1 cellular context compared by ENCODE assay signal in the genomic region with DNA sequence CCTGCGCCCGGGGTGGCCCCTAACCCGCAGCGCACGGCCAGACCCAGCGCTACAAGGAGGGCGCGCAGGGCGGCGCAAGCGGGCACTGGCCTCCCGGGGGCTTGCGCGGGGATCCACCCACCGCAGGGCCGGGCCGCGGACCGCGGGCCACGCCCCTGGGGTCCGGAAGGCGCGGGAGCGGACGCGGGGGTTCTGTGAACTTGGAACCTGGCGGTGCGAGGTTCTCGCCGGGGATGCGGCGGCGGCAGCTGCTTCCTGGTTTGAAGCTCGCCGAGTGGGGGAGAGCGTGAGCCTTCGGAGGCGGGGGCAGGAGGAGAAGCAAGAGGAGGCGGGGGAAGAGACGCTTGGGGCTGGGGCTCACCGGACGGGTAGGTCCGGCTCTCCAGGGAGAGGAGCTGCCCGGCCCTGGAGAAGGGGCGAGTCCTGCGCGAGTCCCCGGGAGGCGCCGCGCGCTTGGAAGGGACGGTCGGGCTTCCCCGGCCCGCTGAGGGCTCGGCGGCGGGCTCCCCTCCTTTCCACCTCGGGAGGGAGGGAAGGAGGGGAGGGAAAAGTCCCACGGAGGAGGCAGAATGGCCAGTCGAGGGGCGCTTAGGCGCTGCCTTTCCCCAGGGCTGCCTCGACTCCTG.
TF ChIP-seq lines count a peak whose summit lies in the region.

TSS of gene PRKCH (plus strand) at position 195 of the 626 bp plus-strand sequence. CDS start 523 bp downstream, outside the sequence.

TF ChIP-seq in WTC11, 78 proteins besides CTCF, POLR2A, EP300 and RAD21 (continued from another document and continues in another):
- TF ChIP-seq ZNF425 (CRISPR knock-in tag; conservative IDR thresholded peaks at IDR 0.05) (no peak), ATF2 (CRISPR knock-in tag; IDR thresholded peaks at IDR 0.05; ENCODE audit: borderline replicate concordance, low read depth) (no peak), MYBL2 (CRISPR knock-in tag; IDR thresholded peaks at IDR 0.05) (no peak), ATF3 (CRISPR knock-in tag; conservative IDR thresholded peaks at IDR 0.05) (no peak), CREM (CRISPR knock-in tag; IDR thresholded peaks at IDR 0.05) (no peak), SMAD3 (CRISPR knock-in tag; IDR thresholded peaks at IDR 0.05; ENCODE audit: borderline replicate concordance) (no peak), GRHL2 (CRISPR knock-in tag; IDR thresholded peaks at IDR 0.05; ENCODE audit: insufficient replicate concordance, severe bottlenecking) (no peak), EMX1 (CRISPR knock-in tag; IDR thresholded peaks at IDR 0.05) (no peak), NFATC4 (CRISPR knock-in tag; IDR thresholded peaks at IDR 0.05) (no peak), ZNF219 (CRISPR knock-in tag; IDR thresholded peaks at IDR 0.05; ENCODE audit: borderline replicate concordance) (no peak), ZBTB21 (CRISPR knock-in tag; IDR thresholded peaks at IDR 0.05; ENCODE audit: borderline replicate concordance) (0 out of 2 replicates have a peak, but pooled peaks have one; percentile 24), ATF1 (CRISPR knock-in tag; IDR thresholded peaks at IDR 0.05) (no peak), AR (CRISPR knock-in tag; IDR thresholded peaks at IDR 0.05) (no peak), NFE2L1 (CRISPR knock-in tag; IDR thresholded peaks at IDR 0.05) (no peak), PRRX2 (CRISPR knock-in tag; IDR thresholded peaks at IDR 0.05) (no peak), ZNF317 (CRISPR knock-in tag; IDR thresholded peaks at IDR 0.05; ENCODE audit: borderline replicate concordance, low read depth) (no peak), ZNF138 (CRISPR knock-in tag; conservative IDR thresholded peaks at IDR 0.05) (no peak), TP53 (CRISPR knock-in tag; IDR thresholded peaks at IDR 0.05) (no peak), CREB1 (CRISPR knock-in tag; IDR thresholded peaks at IDR 0.05) (no peak), JUN (CRISPR knock-in tag; IDR thresholded peaks at IDR 0.05) (no peak), USF1 (CRISPR knock-in tag; IDR thresholded peaks at IDR 0.05) (no peak), ZNF232 (CRISPR knock-in tag; IDR thresholded peaks at IDR 0.05) (no peak), TEAD4 (CRISPR knock-in tag; IDR thresholded peaks at IDR 0.05) (no peak), RORB (CRISPR knock-in tag; IDR thresholded peaks at IDR 0.05) (no peak), FOXK1 (CRISPR knock-in tag; IDR thresholded peaks at IDR 0.05) (peak; percentile 44; the same call in 1 of the 2 replicates), KAT7 (CRISPR knock-in tag; IDR thresholded peaks at IDR 0.05; ENCODE audit: borderline replicate concordance) (0 out of 2 replicates have a peak, but pooled peaks have one; percentile 80), SP1 (CRISPR knock-in tag; conservative IDR thresholded peaks at IDR 0.05) (0 out of 2 replicates have a peak, but pooled peaks have one; percentile 55), RELA (CRISPR knock-in tag; IDR thresholded peaks at IDR 0.05; ENCODE audit: borderline replicate concordance) (no peak), ESRRA (CRISPR knock-in tag; IDR thresholded peaks at IDR 0.05; ENCODE audit: borderline replicate concordance) (no peak)
- TF ChIP-seq, protein P1, sequence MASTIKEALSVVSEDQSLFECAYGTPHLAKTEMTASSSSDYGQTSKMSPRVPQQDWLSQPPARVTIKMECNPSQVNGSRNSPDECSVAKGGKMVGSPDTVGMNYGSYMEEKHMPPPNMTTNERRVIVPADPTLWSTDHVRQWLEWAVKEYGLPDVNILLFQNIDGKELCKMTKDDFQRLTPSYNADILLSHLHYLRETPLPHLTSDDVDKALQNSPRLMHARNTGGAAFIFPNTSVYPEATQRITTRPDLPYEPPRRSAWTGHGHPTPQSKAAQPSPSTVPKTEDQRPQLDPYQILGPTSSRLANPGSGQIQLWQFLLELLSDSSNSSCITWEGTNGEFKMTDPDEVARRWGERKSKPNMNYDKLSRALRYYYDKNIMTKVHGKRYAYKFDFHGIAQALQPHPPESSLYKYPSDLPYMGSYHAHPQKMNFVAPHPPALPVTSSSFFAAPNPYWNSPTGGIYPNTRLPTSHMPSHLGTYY (CRISPR knock-in tag; IDR thresholded peaks at IDR 0.05) = no peak
- TF ChIP-seq, protein P2, sequence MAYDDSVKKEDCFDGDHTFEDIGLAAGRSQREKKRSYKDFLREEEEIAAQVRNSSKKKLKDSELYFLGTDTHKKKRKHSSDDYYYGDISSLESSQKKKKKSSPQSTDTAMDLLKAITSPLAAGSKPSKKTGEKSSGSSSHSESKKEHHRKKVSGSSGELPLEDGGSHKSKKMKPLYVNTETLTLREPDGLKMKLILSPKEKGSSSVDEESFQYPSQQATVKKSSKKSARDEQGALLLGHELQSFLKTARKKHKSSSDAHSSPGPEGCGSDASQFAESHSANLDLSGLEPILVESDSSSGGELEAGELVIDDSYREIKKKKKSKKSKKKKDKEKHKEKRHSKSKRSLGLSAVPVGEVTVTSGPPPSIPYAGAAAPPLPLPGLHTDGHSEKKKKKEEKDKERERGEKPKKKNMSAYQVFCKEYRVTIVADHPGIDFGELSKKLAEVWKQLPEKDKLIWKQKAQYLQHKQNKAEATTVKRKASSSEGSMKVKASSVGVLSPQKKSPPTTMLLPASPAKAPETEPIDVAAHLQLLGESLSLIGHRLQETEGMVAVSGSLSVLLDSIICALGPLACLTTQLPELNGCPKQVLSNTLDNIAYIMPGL (CRISPR knock-in tag; IDR thresholded peaks at IDR 0.05) = peak; percentile 90
- TF ChIP-seq, protein P3, sequence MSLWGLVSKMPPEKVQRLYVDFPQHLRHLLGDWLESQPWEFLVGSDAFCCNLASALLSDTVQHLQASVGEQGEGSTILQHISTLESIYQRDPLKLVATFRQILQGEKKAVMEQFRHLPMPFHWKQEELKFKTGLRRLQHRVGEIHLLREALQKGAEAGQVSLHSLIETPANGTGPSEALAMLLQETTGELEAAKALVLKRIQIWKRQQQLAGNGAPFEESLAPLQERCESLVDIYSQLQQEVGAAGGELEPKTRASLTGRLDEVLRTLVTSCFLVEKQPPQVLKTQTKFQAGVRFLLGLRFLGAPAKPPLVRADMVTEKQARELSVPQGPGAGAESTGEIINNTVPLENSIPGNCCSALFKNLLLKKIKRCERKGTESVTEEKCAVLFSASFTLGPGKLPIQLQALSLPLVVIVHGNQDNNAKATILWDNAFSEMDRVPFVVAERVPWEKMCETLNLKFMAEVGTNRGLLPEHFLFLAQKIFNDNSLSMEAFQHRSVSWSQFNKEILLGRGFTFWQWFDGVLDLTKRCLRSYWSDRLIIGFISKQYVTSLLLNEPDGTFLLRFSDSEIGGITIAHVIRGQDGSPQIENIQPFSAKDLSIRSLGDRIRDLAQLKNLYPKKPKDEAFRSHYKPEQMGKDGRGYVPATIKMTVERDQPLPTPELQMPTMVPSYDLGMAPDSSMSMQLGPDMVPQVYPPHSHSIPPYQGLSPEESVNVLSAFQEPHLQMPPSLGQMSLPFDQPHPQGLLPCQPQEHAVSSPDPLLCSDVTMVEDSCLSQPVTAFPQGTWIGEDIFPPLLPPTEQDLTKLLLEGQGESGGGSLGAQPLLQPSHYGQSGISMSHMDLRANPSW (CRISPR knock-in tag; conservative IDR thresholded peaks at IDR 0.05; ENCODE audit: low read depth) = no peak
- TF ChIP-seq, protein P4, sequence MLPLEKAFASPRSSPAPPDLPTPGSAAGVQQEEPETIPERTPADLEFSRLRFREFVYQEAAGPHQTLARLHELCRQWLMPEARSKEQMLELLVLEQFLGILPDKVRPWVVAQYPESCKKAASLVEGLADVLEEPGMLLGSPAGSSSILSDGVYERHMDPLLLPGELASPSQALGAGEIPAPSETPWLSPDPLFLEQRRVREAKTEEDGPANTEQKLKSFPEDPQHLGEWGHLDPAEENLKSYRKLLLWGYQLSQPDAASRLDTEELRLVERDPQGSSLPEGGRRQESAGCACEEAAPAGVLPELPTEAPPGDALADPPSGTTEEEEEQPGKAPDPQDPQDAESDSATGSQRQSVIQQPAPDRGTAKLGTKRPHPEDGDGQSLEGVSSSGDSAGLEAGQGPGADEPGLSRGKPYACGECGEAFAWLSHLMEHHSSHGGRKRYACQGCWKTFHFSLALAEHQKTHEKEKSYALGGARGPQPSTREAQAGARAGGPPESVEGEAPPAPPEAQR (CRISPR knock-in tag; IDR thresholded peaks at IDR 0.05) = no peak
- TF ChIP-seq, protein P5, sequence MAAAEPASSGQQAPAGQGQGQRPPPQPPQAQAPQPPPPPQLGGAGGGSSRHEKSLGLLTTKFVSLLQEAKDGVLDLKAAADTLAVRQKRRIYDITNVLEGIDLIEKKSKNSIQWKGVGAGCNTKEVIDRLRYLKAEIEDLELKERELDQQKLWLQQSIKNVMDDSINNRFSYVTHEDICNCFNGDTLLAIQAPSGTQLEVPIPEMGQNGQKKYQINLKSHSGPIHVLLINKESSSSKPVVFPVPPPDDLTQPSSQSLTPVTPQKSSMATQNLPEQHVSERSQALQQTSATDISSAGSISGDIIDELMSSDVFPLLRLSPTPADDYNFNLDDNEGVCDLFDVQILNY (CRISPR knock-in tag; IDR thresholded peaks at IDR 0.05) = 0 out of 2 replicates have a peak, but pooled peaks have one; percentile 42
- TF ChIP-seq, protein P6, sequence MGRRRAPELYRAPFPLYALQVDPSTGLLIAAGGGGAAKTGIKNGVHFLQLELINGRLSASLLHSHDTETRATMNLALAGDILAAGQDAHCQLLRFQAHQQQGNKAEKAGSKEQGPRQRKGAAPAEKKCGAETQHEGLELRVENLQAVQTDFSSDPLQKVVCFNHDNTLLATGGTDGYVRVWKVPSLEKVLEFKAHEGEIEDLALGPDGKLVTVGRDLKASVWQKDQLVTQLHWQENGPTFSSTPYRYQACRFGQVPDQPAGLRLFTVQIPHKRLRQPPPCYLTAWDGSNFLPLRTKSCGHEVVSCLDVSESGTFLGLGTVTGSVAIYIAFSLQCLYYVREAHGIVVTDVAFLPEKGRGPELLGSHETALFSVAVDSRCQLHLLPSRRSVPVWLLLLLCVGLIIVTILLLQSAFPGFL (CRISPR knock-in tag; IDR thresholded peaks at IDR 0.05; ENCODE audit: borderline replicate concordance) = no peak
